ENCODE assay signal across 1 cellular context in genomic region chr22:50728523-50728931, GRCh38.
TF ChIP-seq lines count a peak whose summit lies in the region.

No MANE protein-coding gene starts in this region.

TF ChIP-seq in WTC11, 78 proteins besides CTCF, POLR2A, EP300 and RAD21 (continued from another document):
- TF ChIP-seq ZNF532 (CRISPR knock-in tag; IDR thresholded peaks at IDR 0.05; ENCODE audit: borderline replicate concordance) = no peak
- no peak for TF ChIP-seq JUN (CRISPR knock-in tag; IDR thresholded peaks at IDR 0.05)
- TF ChIP-seq AR (CRISPR knock-in tag; IDR thresholded peaks at IDR 0.05) = no peak
